ENCODE assay signal across 9 cellular contexts in the genomic region with DNA sequence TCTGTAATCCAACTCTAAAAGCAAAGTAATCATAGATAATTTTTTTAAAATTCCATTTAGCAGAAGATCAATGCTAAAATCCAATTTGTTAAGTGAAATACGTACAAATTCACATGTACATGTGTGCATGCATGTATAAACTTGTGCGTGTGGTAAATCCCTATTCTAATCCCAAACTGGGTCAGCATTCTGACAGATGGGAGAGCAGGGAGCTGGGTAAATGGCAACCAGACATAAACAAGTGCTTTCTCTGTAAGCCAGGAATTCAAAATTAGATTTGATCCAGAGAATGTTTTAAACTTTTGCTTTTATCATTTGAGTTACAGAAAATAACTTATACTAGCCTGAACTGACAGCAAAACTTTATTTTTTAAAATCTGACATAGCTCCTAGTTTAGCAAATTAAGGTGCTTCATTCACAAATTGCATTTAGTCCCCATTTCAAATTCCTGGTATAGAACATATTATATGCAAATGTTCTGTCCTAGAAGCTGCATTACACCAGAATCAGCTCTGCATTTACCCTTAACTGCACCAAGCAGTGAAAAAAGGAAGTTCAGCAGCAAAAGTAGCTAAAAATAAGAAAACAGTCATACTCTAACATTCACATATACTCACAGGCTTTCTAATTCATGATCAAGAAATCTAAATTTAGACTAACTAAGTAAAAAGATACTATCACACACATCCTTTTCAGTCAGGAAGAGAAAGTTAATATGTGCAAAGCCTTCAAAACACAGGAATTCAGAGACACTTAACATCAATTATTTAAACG. TPM values are rescaled to one million over a fixed set of nuclear protein-coding genes. Genes with fewer than 3 reads are reported as not detected.
DNase-seq lines count a peak whose midpoint lies in the region; ATAC-seq and TF ChIP-seq lines count a peak whose summit lies in the region.
"Had no signal": no experiment of that assay in that cellular context is flagged by ENCODE, and none has a peak within 500 bp of the region (broad histone marks: within the 10 kb centered on the region; RNA-seq: fewer than 3 reads in every experiment).

No MANE protein-coding gene starts in this region.

- peak overlapping the region in 2 of 8 donors; percentile 61 to 66 for H3K27ac Mint-ChIP-seq in CD8-positive, alpha-beta memory T cell
- H3K27ac Mint-ChIP-seq: dendritic cell treated with granulocyte-macrophage colony-stimulating factor and Interleukin-4, amounts not matched to agents 40 ng/mL and 50 ng/mL, for 4 days had no signal

- no peaks in the 10 kb centered on the region for H3K27me3 ChIP-seq in CD8-positive, alpha-beta memory T cell (ENCODE audit: insufficient read depth, low read length, poor library complexity, severe bottlenecking)

- POLR2A ChIA-PET in RWPE1 (lab: Yijun Ruan, JAX; ENCODE audit: low non-redundant PET) = no interaction called here
- POLR2A ChIA-PET in CD8-positive, alpha-beta memory T cell (lab: Charles Lee) = no interaction called here

- peaks cover 13% of the 10 kb centered on the region for H3K4me1 ChIP-seq in CD8-positive, alpha-beta memory T cell (ENCODE audit: insufficient read depth, low read length)

- no peak overlapping the region for H3K27ac ChIP-seq in RWPE1
- H3K27ac ChIP-seq in CD8-positive, alpha-beta memory T cell (ENCODE audit: low read depth, low read length) = no peak overlapping the region

- H3K9me3 ChIP-seq in CD8-positive, alpha-beta memory T cell (ENCODE audit: low read length) = no peaks in the 10 kb centered on the region

- no peak overlapping the region for H3K4me3 ChIP-seq in CD8-positive, alpha-beta memory T cell (ENCODE audit: low read length)

- CTCF ChIA-PET in RWPE1 (lab: Yijun Ruan, JAX) = interaction anchor here (0.7 kb wide), 1 partner anchor 222 kb away, joined by 3 read pairs; no protein-coding TSS in a partner anchor
- CTCF ChIA-PET in CD8-positive, alpha-beta memory T cell (lab: Charles Lee) = interaction anchor here (1.6 kb wide), 1 partner anchor 297 kb away, joined by 6 read pairs; no protein-coding TSS in a partner anchor

- TF ChIP-seq CTCF in RWPE1 (conservative IDR thresholded peaks at IDR 0.05; ENCODE audit: low read depth) = no peak

- peaks cover 44 to 88% (median 72%) of the 10 kb centered on the region in 3 donors for H3K4me1 Mint-ChIP-seq in CD8-positive, alpha-beta memory T cell

- no peaks in the 10 kb centered on the region for H3K36me3 ChIP-seq in CD8-positive, alpha-beta memory T cell (ENCODE audit: insufficient read depth, low read length)

- H3K4me3 Mint-ChIP-seq in CD8-positive, alpha-beta memory T cell = peak overlapping the region in 2 of 7 donors; percentile 3 to 5
- H3K4me3 Mint-ChIP-seq: dendritic cell treated with granulocyte-macrophage colony-stimulating factor and Interleukin-4, amounts not matched to agents 40 ng/mL and 50 ng/mL, for 4 days had no signal

- peak; percentile 25 for DNase-seq in KG1 (lab: John Stamatoyannopoulos, UW)
- peak; percentile 46 for DNase-seq in cerebellum (ENCODE audit: low spot score)
- DNase-seq in RWPE1 (ENCODE audit: low spot score) = no peak
- no peak for DNase-seq in HUDEP-2 (lab: John Stamatoyannopoulos, UW; ENCODE audit: unreplicated experiment in 76 of 76)
- DNase-seq in CD8-positive, alpha-beta memory T cell = no peak
- DNase-seq in OCI-M2 (lab: John Stamatoyannopoulos, UW; ENCODE audit: unreplicated experiment) = no peak

- H3K9me3 Mint-ChIP-seq in CD8-positive, alpha-beta memory T cell = peaks cover 0 to 3% (median 1%) of the 10 kb centered on the region in 5 donors
- H3K9me3 Mint-ChIP-seq: dendritic cell treated with granulocyte-macrophage colony-stimulating factor and Interleukin-4, amounts not matched to agents 40 ng/mL and 50 ng/mL, for 4 days had no signal

- peak; percentile 92 for ATAC-seq in GM18499 (IDR thresholded peaks at IDR 0.05; ENCODE audit: insufficient read depth, unreplicated experiment)
- peak; percentile 81 for ATAC-seq in GM21717 (IDR thresholded peaks at IDR 0.05; ENCODE audit: unreplicated experiment)

- H3K36me3 Mint-ChIP-seq in CD8-positive, alpha-beta memory T cell = peaks cover 0 to 10% (median 9%) of the 10 kb centered on the region in 3 donors

- H3K27me3 Mint-ChIP-seq in CD8-positive, alpha-beta memory T cell = no peaks in the 10 kb centered on the region
- H3K27me3 Mint-ChIP-seq: dendritic cell treated with granulocyte-macrophage colony-stimulating factor and Interleukin-4, amounts not matched to agents 40 ng/mL and 50 ng/mL, for 4 days had no signal

RNA-seq across cellular contexts. Expression of a gene that starts 32.6 kb away (rescaled TPM):
- 50.9 TPM for total RNA-seq in cerebellum
- 10 to 100 TPM; 15.0 to 15.2 TPM for total RNA-seq in CD8-positive, alpha-beta memory T cell
- polyA plus RNA-seq in CD8-positive, alpha-beta memory T cell = 37.0 TPM

Comparison
In these comparisons a context has a peak if more than half of its experiments do, and no peak if none do; other contexts are left out.
1. DNase-seq: peak in KG1 (single experiment) and cerebellum (single experiment); none in RWPE1 (single experiment), HUDEP-2 (0 of 76), CD8-positive, alpha-beta memory T cell (0 of 5) and OCI-M2 (single experiment).